17 cellular contexts compared by ENCODE assay signal in genomic region chr4:89914609-89915008, GRCh38. TPM values are rescaled to one million over a fixed set of nuclear protein-coding genes. Genes with fewer than 3 reads are reported as not detected.
DNase-seq lines count a peak whose midpoint lies in the region; TF ChIP-seq lines count a peak whose summit lies in the region.
"Had no signal": no experiment of that assay in that cellular context is flagged by ENCODE, and none has a peak within 500 bp of the region (broad histone marks: within the 10 kb centered on the region; RNA-seq: fewer than 3 reads in every experiment).

No MANE protein-coding gene starts in this region.

- DNase-seq in DMS79 treated with DMSO at 0.1 percent for 48 hours (lab: John Stamatoyannopoulos, UW) = peak; percentile 13
- DNase-seq in DMS79 (lab: John Stamatoyannopoulos, UW) = no peak
- DNase-seq in LNCaP clone FGC (ENCODE audit: low read depth) = no peak
- peak; percentile 17 for DNase-seq in SK-N-DZ (ENCODE audit: low spot score)
- DNase-seq in Caco-2 = no peak
- no peak for DNase-seq in NOMO-1 treated with dmso at 0.1 percent for 144 hours (lab: John Stamatoyannopoulos, UW; ENCODE audit: unreplicated experiment)
- no peak for DNase-seq in suprapubic skin (ENCODE audit: low spot score in 2 of 2)
- DNase-seq: activated CD4-positive, alpha-beta T cell treated with anti-CD3 and anti-CD28 coated beads for 48 hours; CD4-positive, alpha-beta memory T cell; effector CD8-positive, alpha-beta T cell; GF-D8; MG63; naive B cell; NCI-H226 had no signal

- H3K27ac Mint-ChIP-seq in nephron (peak overlapping the region; percentile 2 to 44 (median 5)), Caco-2 (ENCODE audit: unreplicated experiment) (no peak overlapping the region)
- H3K27ac Mint-ChIP-seq: activated naive CD4-positive, alpha-beta T cell treated with anti-CD3 and anti-CD28 coated beads, Interleukin-2, amount 50 U/mL, for 24 hours; CD4-positive, alpha-beta memory T cell; naive B cell; T-helper 2 cell treated with Interferon-gamma antibody and Interleukin-4, amounts not matched to agents 5 μg/mL and 100 μg/mL, for 36 hours had no signal

- TF ChIP-seq POLR2A in suprapubic skin (IDR thresholded peaks at IDR 0.05) = no peak

- H3K27me3 Mint-ChIP-seq in nephron (ENCODE audit: low read depth) = no peaks in the 10 kb centered on the region
- H3K27me3 Mint-ChIP-seq in Caco-2 (ENCODE audit: insufficient read depth, unreplicated experiment) = peaks cover 2% of the 10 kb centered on the region
- H3K27me3 Mint-ChIP-seq: activated naive CD4-positive, alpha-beta T cell treated with anti-CD3 and anti-CD28 coated beads, Interleukin-2, amount 50 U/mL, for 24 hours; CD4-positive, alpha-beta memory T cell; naive B cell had no signal

- CTCF ChIA-PET in Caco-2 (lab: Charles Lee) = interaction anchor here (0.5 kb wide), 1 partner anchor 1313 kb away, joined by 3 read pairs; no protein-coding TSS in a partner anchor

- TF ChIP-seq EP300 in suprapubic skin (IDR thresholded peaks at IDR 0.05) = no peak

- H3K27me3 ChIP-seq in Caco-2 (replicated peaks; ENCODE audit: control insufficient read depth, insufficient read depth, low read length) = no peaks in the 10 kb centered on the region
- H3K27me3 ChIP-seq in suprapubic skin = no peaks in the 10 kb centered on the region
- H3K27me3 ChIP-seq: MG63 had no signal

- BruUV-seq in Caco-2 (replicated peaks; lab: Mats Ljungman, UMichigan) = no TSS peak

- 0 out of 2 replicates have a peak, but pooled peaks cover 3% of the 10 kb centered on the region for H3K4me1 ChIP-seq in Caco-2
- peaks cover 7% of the 10 kb centered on the region for H3K4me1 ChIP-seq in suprapubic skin

- no peaks in the 10 kb centered on the region for H3K9me3 ChIP-seq in Caco-2
- no peaks in the 10 kb centered on the region for H3K9me3 ChIP-seq in suprapubic skin
- H3K9me3 ChIP-seq: MG63 had no signal

- H3K36me3 Mint-ChIP-seq in nephron (ENCODE audit: low read depth) (no peaks in the 10 kb centered on the region), Caco-2 (ENCODE audit: insufficient read depth, unreplicated experiment) (no peaks in the 10 kb centered on the region)
- H3K36me3 Mint-ChIP-seq: activated naive CD4-positive, alpha-beta T cell treated with anti-CD3 and anti-CD28 coated beads, Interleukin-2, amount 50 U/mL, for 24 hours; CD4-positive, alpha-beta memory T cell; naive B cell had no signal

- intact Hi-C loops in Caco-2 (cut with micrococcal nuclease; ENCODE audit: unreplicated experiment) = loop anchor here (1.0 kb wide), 1 partner anchor 379 kb away; no protein-coding TSS in a partner anchor

- H3K9me3 Mint-ChIP-seq in nephron = no peaks in the 10 kb centered on the region
- no peaks in the 10 kb centered on the region for H3K9me3 Mint-ChIP-seq in Caco-2 (ENCODE audit: unreplicated experiment)
- H3K9me3 Mint-ChIP-seq: activated naive CD4-positive, alpha-beta T cell treated with anti-CD3 and anti-CD28 coated beads, Interleukin-2, amount 50 U/mL, for 24 hours; CD4-positive, alpha-beta memory T cell; naive B cell; T-helper 2 cell treated with Interferon-gamma antibody and Interleukin-4, amounts not matched to agents 5 μg/mL and 100 μg/mL, for 36 hours had no signal

- no peaks in the 10 kb centered on the region for H3K36me3 ChIP-seq in Caco-2 (ENCODE audit: control insufficient read depth, insufficient read depth, low read length)
- no peaks in the 10 kb centered on the region for H3K36me3 ChIP-seq in suprapubic skin
- H3K36me3 ChIP-seq: MG63 had no signal

- TF ChIP-seq CTCF in LNCaP clone FGC (IDR thresholded peaks at IDR 0.05; ENCODE audit: control insufficient read depth, extremely low read depth, insufficient read depth) (peak; percentile 49), nephron (IDR thresholded peaks at IDR 0.05; ENCODE audit: unreplicated experiment in 3 of 3) (peak; percentile 17 to 36 (median 24)), Caco-2 (IDR thresholded peaks at IDR 0.05; ENCODE audit: insufficient read depth in 1 of 2, low read depth in 1 of 2, low read length in 1 of 2, severe bottlenecking in 1 of 2, unreplicated experiment in 1 of 2) (no peak), suprapubic skin (IDR thresholded peaks at IDR 0.05) (no peak)

- H3K4me3 ChIP-seq in LNCaP clone FGC (ENCODE audit: low read depth, low read length) (no peak overlapping the region), Caco-2 (ENCODE audit: low read depth, low read length) (no peak overlapping the region), suprapubic skin (no peak overlapping the region)
- H3K4me3 ChIP-seq: MG63 had no signal

- H3K4me3 Mint-ChIP-seq in nephron = no peak overlapping the region
- no peak overlapping the region for H3K4me3 Mint-ChIP-seq in Caco-2 (ENCODE audit: unreplicated experiment)
- H3K4me3 Mint-ChIP-seq: activated naive CD4-positive, alpha-beta T cell treated with anti-CD3 and anti-CD28 coated beads, Interleukin-2, amount 50 U/mL, for 24 hours; CD4-positive, alpha-beta memory T cell; naive B cell; T-helper 2 cell treated with Interferon-gamma antibody and Interleukin-4, amounts not matched to agents 5 μg/mL and 100 μg/mL, for 36 hours had no signal

- no peak overlapping the region for H3K27ac ChIP-seq in suprapubic skin

- POLR2A ChIA-PET in Caco-2 (lab: Charles Lee) = no interaction called here

- H3K4me1 Mint-ChIP-seq in nephron (peaks cover 4% of the 10 kb centered on the region), Caco-2 (ENCODE audit: low read depth, unreplicated experiment) (peaks cover 6% of the 10 kb centered on the region)
- H3K4me1 Mint-ChIP-seq: activated naive CD4-positive, alpha-beta T cell treated with anti-CD3 and anti-CD28 coated beads, Interleukin-2, amount 50 U/mL, for 24 hours; naive B cell had no signal

RNA-seq across cellular contexts. Expression of gene MMRN1, which starts 20.0 kb away (rescaled TPM):
- 0.05 and 0.09 TPM in 2 replicates for polyA plus RNA-seq in SK-N-DZ (2014; cell fraction: cytosol; rRNA removed)
- polyA plus RNA-seq in SK-N-DZ (2014; cell fraction: nucleus; rRNA removed) = 1.2 TPM in 1 of 2 replicates, not detected in the other
- total RNA-seq in Caco-2 (2022) (not detected in 2 replicates), suprapubic skin (10 to 100 TPM in 2 of 4 donors, 1 to 10 TPM in 2; 7.7 to 18.8 (median 10.7) TPM)

Comparison
In these comparisons a context has a peak if more than half of its experiments do, and no peak if none do; other contexts are left out.
1. DNase-seq: peak in DMS79 treated with DMSO at 0.1 percent for 48 hours (single experiment) and SK-N-DZ (single experiment); none in DMS79 (single experiment), LNCaP clone FGC (single experiment), Caco-2 (0 of 2), NOMO-1 treated with dmso at 0.1 percent for 144 hours (single experiment) and suprapubic skin (0 of 2).
2. CTCF ChIP-seq: peak in LNCaP clone FGC (single experiment) and nephron (3 of 3); none in Caco-2 (0 of 2) and suprapubic skin (0 of 2).